Comparison of ENCODE assay signal across 8 cellular contexts in genomic region chr3:125356140-125357026, GRCh38. TPM values are rescaled to one million over a fixed set of nuclear protein-coding genes. Genes with fewer than 3 reads are reported as not detected.
DNase-seq lines count a peak whose midpoint lies in the region; ATAC-seq and TF ChIP-seq lines count a peak whose summit lies in the region.

No MANE protein-coding gene starts in this region.

- peak overlapping the region; percentile 4 to 65 (median 43) for H3K27ac ChIP-seq in body of pancreas

- intact Hi-C loops in body of pancreas (cut with DNase I) = no loop called here

- WGBS in body of pancreas, 2 donors = 12 to 15% methylated on average over 5 of the region's 5 CpGs

- TF ChIP-seq CTCF in AG09309 (IDR thresholded peaks at IDR 0.05; ENCODE audit: control insufficient read depth, insufficient read depth, low read depth, low read length, missing control alignments) (no peak), body of pancreas (IDR thresholded peaks at IDR 0.05) (no peak), GM20000 (IDR thresholded peaks at IDR 0.05; ENCODE audit: extremely low read depth, missing control alignments) (no peak)

- peaks cover 43% of the 10 kb centered on the region for H3K4me1 ChIP-seq in body of pancreas

- TF ChIP-seq POLR2A in body of pancreas (IDR thresholded peaks at IDR 0.05) = no peak

- no peaks in the 10 kb centered on the region for H3K9me3 ChIP-seq in body of pancreas

- no peaks in the 10 kb centered on the region for H3K27me3 ChIP-seq in body of pancreas

- ATAC-seq in HG02678 (IDR thresholded peaks at IDR 0.05; ENCODE audit: unreplicated experiment) = peak; percentile 3
- no peak for ATAC-seq in body of pancreas

- H3K4me3 ChIP-seq in AG09309 (ENCODE audit: control insufficient read depth, low read depth, low read length) (peak overlapping the region; percentile 55), body of pancreas (peak overlapping the region in 1 of 2 donors; percentile 24)

- no peaks in the 10 kb centered on the region for H3K36me3 ChIP-seq in body of pancreas (replicated peaks in 1 of 2; ENCODE audit: insufficient read depth in 1 of 2, low read depth in 2 of 2)

- DNase-seq in AG09309 (ENCODE audit: low read depth) (no peak), body of pancreas (no peak), midbrain (lab: John Stamatoyannopoulos, UW) (peak; percentile 22), DMS53 treated with DMSO at 0.1 percent for 48 hours (lab: John Stamatoyannopoulos, UW; ENCODE audit: unreplicated experiment) (no peak), GM20000 (ENCODE audit: low spot score) (no peak), NCI-H446 (lab: John Stamatoyannopoulos, UW) (no peak)
- DNase-seq in activated CD4-positive, CD25-positive, alpha-beta regulatory T cell treated with anti-CD3 and anti-CD28 coated beads, Interleukin-2, amount 50 U/mL, for 72 hours = no peak

RNA-seq across cellular contexts. Expression of gene ZNF148, which starts 18.7 kb away (rescaled TPM):
- total RNA-seq in body of pancreas = 10 to 100 TPM; 12.5 to 15.0 TPM
